Comparison of ENCODE assay signal across 11 cellular contexts in genomic region chr15:77135181-77135580, GRCh38.
"Had no signal": no experiment of that assay in that cellular context is flagged by ENCODE, and none has a peak within 500 bp of the region (broad histone marks: within the 10 kb centered on the region; RNA-seq: fewer than 3 reads in every experiment).

No MANE protein-coding gene starts in this region.

- H2AFZ ChIP-seq: GM23248, GM23338 had no signal

- FAIRE-seq: H1, H54 had no signal

- H3K4me3 Mint-ChIP-seq: GM23338, H9, HFFc6 had no signal

- H3K4me2 ChIP-seq: GM23338 had no signal

- H3K9ac ChIP-seq: GM23248 had no signal

- H3K27ac ChIP-seq: GM23248 had no signal

- H3K27ac Mint-ChIP-seq: GM23338, H9, HFFc6 had no signal

- DNase-seq: GM23248, GOT3, H7, H9, HCEC 1CT, HFFc6 had no signal

- H3K36me3 ChIP-seq: HAP-1 had no signal

- ATAC-seq: GM23338, HCT116 had no signal

- H3K4me3 ChIP-seq: GM23248, GM23338, HAP-1 had no signal
